12 cellular contexts compared by ENCODE assay signal in the genomic region with DNA sequence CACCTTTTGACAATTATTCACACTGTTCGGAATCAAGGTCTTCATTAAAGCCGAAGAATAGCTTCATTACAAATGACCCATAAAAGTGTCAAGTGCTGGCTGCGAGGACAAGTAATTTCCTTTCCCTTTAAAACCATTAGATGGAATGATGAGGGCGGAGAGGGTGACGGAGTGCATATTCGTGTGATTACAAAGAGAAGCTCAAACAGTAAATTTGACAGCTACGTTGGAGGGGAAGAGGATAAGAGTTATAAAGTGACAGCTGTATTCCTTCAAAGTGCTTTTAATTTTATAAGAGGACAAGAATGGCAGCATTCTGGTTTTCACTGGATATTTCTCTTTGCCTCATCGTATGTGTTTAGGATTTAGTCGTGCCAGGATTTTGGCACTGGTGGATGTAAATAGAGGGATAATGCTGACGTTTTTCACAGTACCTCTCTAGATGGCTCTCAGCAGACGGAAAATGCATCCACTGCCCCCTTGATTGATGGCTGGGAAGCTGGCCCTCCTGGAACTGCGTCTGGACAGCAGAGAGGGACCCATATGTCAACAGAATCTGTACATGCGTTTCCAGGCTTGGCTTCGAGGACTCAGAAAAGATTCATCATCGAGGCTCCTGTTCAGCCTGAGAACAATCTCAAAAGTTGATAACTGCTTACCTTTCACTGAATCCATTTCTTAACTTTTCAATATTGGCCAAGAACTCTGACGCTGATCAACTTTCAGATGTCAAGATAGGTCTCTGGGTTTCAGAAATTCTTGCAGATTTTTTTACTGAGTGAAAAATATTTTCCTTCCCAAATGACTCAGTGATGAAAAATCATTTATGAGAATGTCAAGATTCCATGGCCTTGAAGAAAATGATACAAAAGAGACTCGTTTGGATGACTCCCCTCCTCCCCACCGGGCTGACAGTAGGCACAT. TPM values are rescaled to one million over a fixed set of nuclear protein-coding genes. Genes with fewer than 3 reads are reported as not detected.
DNase-seq lines count a peak whose midpoint lies in the region; ATAC-seq and TF ChIP-seq lines count a peak whose summit lies in the region.
"Had no signal": no experiment of that assay in that cellular context is flagged by ENCODE, and none has a peak within 500 bp of the region (broad histone marks: within the 10 kb centered on the region; RNA-seq: fewer than 3 reads in every experiment).

No MANE protein-coding gene starts in this region.

- H3K9me3 Mint-ChIP-seq in type B pancreatic cell, result no peaks in the 10 kb centered on the region
- H3K9me3 Mint-ChIP-seq in stimulated activated naive B cell treated with anti-CD40 and anti-IgM and Interleukin-4, amounts not matched to agents 10 μg/mL and 1 μg/mL and 100 μg/mL, for 72 hours, result no peaks in the 10 kb centered on the region

- H3K36me3 Mint-ChIP-seq in type B pancreatic cell, result no peaks in the 10 kb centered on the region
- no peaks in the 10 kb centered on the region for H3K36me3 Mint-ChIP-seq in stimulated activated naive B cell treated with anti-CD40 and anti-IgM and Interleukin-4, amounts not matched to agents 10 μg/mL and 1 μg/mL and 100 μg/mL, for 72 hours

- no peak overlapping the region for H3K27ac Mint-ChIP-seq in type B pancreatic cell
- H3K27ac Mint-ChIP-seq in stimulated activated naive B cell treated with anti-CD40 and anti-IgM and Interleukin-4, amounts not matched to agents 10 μg/mL and 1 μg/mL and 100 μg/mL, for 72 hours, result no peak overlapping the region

- peaks cover 17% of the 10 kb centered on the region for H3K27me3 Mint-ChIP-seq in type B pancreatic cell
- H3K27me3 Mint-ChIP-seq in stimulated activated naive B cell treated with anti-CD40 and anti-IgM and Interleukin-4, amounts not matched to agents 10 μg/mL and 1 μg/mL and 100 μg/mL, for 72 hours, result no peaks in the 10 kb centered on the region

- no peak for ATAC-seq in stimulated activated naive B cell treated with anti-CD40 and anti-IgM and Interleukin-4, amounts not matched to agents 10 μg/mL and 1 μg/mL and 100 μg/mL, for 72 hours (replicated peaks)
- no peak for ATAC-seq in GM21825 (IDR thresholded peaks at IDR 0.05; ENCODE audit: unreplicated experiment)
- ATAC-seq: PC-3 had no signal

- H3K4me3 Mint-ChIP-seq in type B pancreatic cell, result peak overlapping the region; percentile 1
- no peak overlapping the region for H3K4me3 Mint-ChIP-seq in stimulated activated naive B cell treated with anti-CD40 and anti-IgM and Interleukin-4, amounts not matched to agents 10 μg/mL and 1 μg/mL and 100 μg/mL, for 72 hours

- no peak for TF ChIP-seq CTCF in type B pancreatic cell (conservative IDR thresholded peaks at IDR 0.05)

- H3K4me1 Mint-ChIP-seq in type B pancreatic cell (ENCODE audit: unreplicated experiment), result peaks cover 15% of the 10 kb centered on the region
- no peaks in the 10 kb centered on the region for H3K4me1 Mint-ChIP-seq in stimulated activated naive B cell treated with anti-CD40 and anti-IgM and Interleukin-4, amounts not matched to agents 10 μg/mL and 1 μg/mL and 100 μg/mL, for 72 hours

- peak; percentile 32 for DNase-seq in NCI-H1092 treated with DMSO at 0.1 percent for 48 hours (lab: John Stamatoyannopoulos, UW)
- no peak for DNase-seq in NCI-H1092 (lab: John Stamatoyannopoulos, UW)
- DNase-seq in NCI-H524 treated with DMSO at 0.1 percent for 48 hours (lab: John Stamatoyannopoulos, UW), result peak; percentile 90
- DNase-seq in left kidney (ENCODE audit: low read depth, low spot score), result peak; percentile 39
- no peak for DNase-seq in type B pancreatic cell (ENCODE audit: extremely low spot score, unreplicated experiment)
- DNase-seq in stimulated activated naive B cell treated with anti-CD40 and anti-IgM and Interleukin-4, amounts not matched to agents 10 μg/mL and 1 μg/mL and 100 μg/mL, for 72 hours, result no peak
- no peak for DNase-seq in islet precursor cell
- DNase-seq: DMS 273 treated with DMSO at 0.1 percent for 48 hours, MM.1S, NCI-H446 treated with DMSO at 0.1 percent for 48 hours, PC-3 had no signal

RNA-seq across cellular contexts. Expression of a gene that starts 50.4 kb away (rescaled TPM):
- 31.4 and 42.2 TPM in 2 replicates for total RNA-seq in type B pancreatic cell (ENCODE audit: low replicate concordance)

Comparison
In these comparisons a context has a peak if more than half of its experiments do, and no peak if none do; other contexts are left out.
1. DNase-seq: peak in NCI-H1092 treated with DMSO at 0.1 percent for 48 hours (single experiment), NCI-H524 treated with DMSO at 0.1 percent for 48 hours (single experiment) and left kidney (single experiment); none in NCI-H1092 (single experiment), type B pancreatic cell (single experiment), stimulated activated naive B cell treated with anti-CD40 and anti-IgM and Interleukin-4, amounts not matched to agents 10 μg/mL and 1 μg/mL and 100 μg/mL, for 72 hours (single experiment) and islet precursor cell (single experiment).